Comparison of ENCODE assay signal across 14 cellular contexts in genomic region chr1:119266386-119266785, GRCh38.
DNase-seq lines count a peak whose midpoint lies in the region; ATAC-seq and FAIRE-seq lines count a peak whose summit lies in the region.
"Had no signal": no experiment of that assay in that cellular context is flagged by ENCODE, and none has a peak within 500 bp of the region (broad histone marks: within the 10 kb centered on the region; RNA-seq: fewer than 3 reads in every experiment).

No MANE protein-coding gene starts in this region.

- H3K79me1 ChIP-seq in mesendoderm (ENCODE audit: low read length) = no peaks in the 10 kb centered on the region

- peak; percentile 45 to 58 for ATAC-seq in activated T-cell treated with anti-CD3 and anti-CD28 coated beads, Interleukin-2, amount 50 U/mL, for 72 hours (replicated peaks in 1 of 2)
- ATAC-seq in GM21737 (IDR thresholded peaks at IDR 0.05; ENCODE audit: unreplicated experiment) (peak; percentile 93), HG03159 (IDR thresholded peaks at IDR 0.05; ENCODE audit: unreplicated experiment) (peak; percentile 89)
- peak; percentile 99 to 100 for ATAC-seq in stimulated activated naive B cell treated with anti-CD40 and anti-IgM and Interleukin-4, amounts not matched to agents 10 μg/mL and 1 μg/mL and 100 μg/mL, for 72 hours (replicated peaks)
- ATAC-seq: HCT116 had no signal

- no peak overlapping the region for H2BK5ac ChIP-seq in mesendoderm (ENCODE audit: low read length)

- no peak overlapping the region for H3K23ac ChIP-seq in mesendoderm (ENCODE audit: low read length)

- H3K4me1 ChIP-seq in mesendoderm (ENCODE audit: control insufficient read depth, low read depth, low read length) = no peaks in the 10 kb centered on the region

- no peak overlapping the region for H3K9ac ChIP-seq in mesendoderm (ENCODE audit: low read length)

- no peaks in the 10 kb centered on the region for H3K9me3 Mint-ChIP-seq in activated T-cell treated with anti-CD3 and anti-CD28 coated beads, Interleukin-2, amount 50 U/mL, for 72 hours
- H3K9me3 Mint-ChIP-seq in stimulated activated naive B cell treated with anti-CD40 and anti-IgM and Interleukin-4, amounts not matched to agents 10 μg/mL and 1 μg/mL and 100 μg/mL, for 72 hours = peaks cover 0 to 2% of the 10 kb centered on the region in 2 donors

- no peak overlapping the region for H3K4me3 ChIP-seq in mesendoderm (ENCODE audit: low read length)

- no peak overlapping the region for H3K4ac ChIP-seq in mesendoderm (ENCODE audit: low read depth, low read length)

- H3K27me3 Mint-ChIP-seq in activated T-cell treated with anti-CD3 and anti-CD28 coated beads, Interleukin-2, amount 50 U/mL, for 72 hours (ENCODE audit: low read depth) = peaks cover 8% of the 10 kb centered on the region
- peaks cover 10 to 17% of the 10 kb centered on the region in 2 donors for H3K27me3 Mint-ChIP-seq in stimulated activated naive B cell treated with anti-CD40 and anti-IgM and Interleukin-4, amounts not matched to agents 10 μg/mL and 1 μg/mL and 100 μg/mL, for 72 hours

- no peak overlapping the region for H2AK5ac ChIP-seq in mesendoderm (ENCODE audit: low read length)

- no peak overlapping the region for H2BK120ac ChIP-seq in mesendoderm (ENCODE audit: low read depth, low read length)

- no peak overlapping the region for H4K5ac ChIP-seq in mesendoderm (ENCODE audit: low read length)

- no peak for FAIRE-seq in HTR-8/SVneo (lab: Jason Lieb, UNC)
- FAIRE-seq: endometrium had no signal

- H3K4me1 Mint-ChIP-seq in activated T-cell treated with anti-CD3 and anti-CD28 coated beads, Interleukin-2, amount 50 U/mL, for 72 hours (ENCODE audit: low read depth) = peaks cover 7% of the 10 kb centered on the region
- peaks cover 3 to 19% of the 10 kb centered on the region in 2 donors for H3K4me1 Mint-ChIP-seq in stimulated activated naive B cell treated with anti-CD40 and anti-IgM and Interleukin-4, amounts not matched to agents 10 μg/mL and 1 μg/mL and 100 μg/mL, for 72 hours

- no peak for DNase-seq in activated T-cell treated with anti-CD3 and anti-CD28 coated beads, Interleukin-2, amount 50 U/mL, for 72 hours
- DNase-seq in activated T-cell treated with anti-CD3 and anti-CD28 coated beads, Interleukin-2, amount 50 U/mL, for 1 hour = no peak
- peak; percentile 43 for DNase-seq in stimulated activated naive B cell treated with anti-CD40 and anti-IgM and Interleukin-4, amounts not matched to agents 10 μg/mL and 1 μg/mL and 100 μg/mL, for 72 hours
- DNase-seq in mesendoderm (no peak), NCI-H774 (lab: John Stamatoyannopoulos, UW) (no peak), HTR-8/SVneo (ENCODE audit: insufficient read length, low spot score) (no peak)
- DNase-seq: 8988T, DMS79, MV-4-11, NCI-H748 treated with DMSO at 0.1 percent for 48 hours had no signal

- no peak overlapping the region for H3K27ac ChIP-seq in mesendoderm (ENCODE audit: low read depth, low read length)

- H3K36me3 Mint-ChIP-seq in activated T-cell treated with anti-CD3 and anti-CD28 coated beads, Interleukin-2, amount 50 U/mL, for 72 hours (ENCODE audit: insufficient read depth in 2 of 2) = no peaks in the 10 kb centered on the region
- peaks cover 5 to 6% of the 10 kb centered on the region in 2 donors for H3K36me3 Mint-ChIP-seq in stimulated activated naive B cell treated with anti-CD40 and anti-IgM and Interleukin-4, amounts not matched to agents 10 μg/mL and 1 μg/mL and 100 μg/mL, for 72 hours

- H3K79me2 ChIP-seq in mesendoderm (ENCODE audit: control insufficient read depth, insufficient read depth, low read length) = no peaks in the 10 kb centered on the region

- H3K27me3 ChIP-seq in mesendoderm (ENCODE audit: insufficient read depth, low read length, poor library complexity) = no peaks in the 10 kb centered on the region

- no peak overlapping the region for H3K4me3 Mint-ChIP-seq in activated T-cell treated with anti-CD3 and anti-CD28 coated beads, Interleukin-2, amount 50 U/mL, for 72 hours
- H3K4me3 Mint-ChIP-seq in stimulated activated naive B cell treated with anti-CD40 and anti-IgM and Interleukin-4, amounts not matched to agents 10 μg/mL and 1 μg/mL and 100 μg/mL, for 72 hours = no peak overlapping the region

- H3K36me3 ChIP-seq in mesendoderm (ENCODE audit: control insufficient read depth, insufficient read depth, low read length) = no peaks in the 10 kb centered on the region

- H2BK15ac ChIP-seq in mesendoderm (replicated peaks; ENCODE audit: low read depth) = no peak overlapping the region

- H3K4me2 ChIP-seq in mesendoderm (ENCODE audit: low read length) = no peak overlapping the region

- no peak overlapping the region for H3K18ac ChIP-seq in mesendoderm (ENCODE audit: low read length)

- no peak overlapping the region for H4K8ac ChIP-seq in mesendoderm (ENCODE audit: low read depth, low read length)

- no peak overlapping the region for H3K27ac Mint-ChIP-seq in activated T-cell treated with anti-CD3 and anti-CD28 coated beads, Interleukin-2, amount 50 U/mL, for 72 hours
- peak overlapping the region; percentile 9 for H3K27ac Mint-ChIP-seq in stimulated activated naive B cell treated with anti-CD40 and anti-IgM and Interleukin-4, amounts not matched to agents 10 μg/mL and 1 μg/mL and 100 μg/mL, for 72 hours

- H3K56ac ChIP-seq in mesendoderm (ENCODE audit: low read length) = no peak overlapping the region

- no CpG with 5 or more reads among the region's 1 CpG for WGBS in mesendoderm (ENCODE audit: extremely low coverage, insufficient coverage, low lambda C conversion rate)
